11 cellular contexts compared by ENCODE assay signal in the genomic region with DNA sequence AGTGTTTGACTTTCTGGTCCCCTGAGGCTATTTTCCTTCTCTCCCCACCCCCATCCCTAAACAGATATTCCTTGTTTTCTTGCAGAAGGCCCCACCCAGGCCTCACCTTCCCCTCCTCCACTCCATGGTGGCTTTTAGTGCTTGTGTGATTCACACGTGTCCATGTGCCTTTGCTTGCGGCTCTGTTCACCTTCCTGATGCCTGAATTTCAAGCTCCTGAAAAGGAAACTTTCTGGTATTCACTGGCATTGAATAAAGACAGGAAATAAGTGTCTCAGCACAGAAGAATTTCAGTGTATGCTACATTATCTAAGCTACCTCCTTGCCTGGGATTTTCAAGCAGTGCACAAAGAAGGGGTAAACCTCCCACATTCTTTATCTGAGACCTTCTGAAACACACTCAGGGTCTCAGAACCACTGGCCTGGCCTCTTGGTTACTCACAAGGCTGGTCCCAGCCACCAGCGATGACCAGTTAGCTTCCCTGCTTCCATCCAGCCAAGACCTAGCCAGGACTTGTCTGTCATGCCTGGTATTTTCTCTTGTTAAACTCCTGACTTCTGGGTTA. TPM values are rescaled to one million over a fixed set of nuclear protein-coding genes. Genes with fewer than 3 reads are reported as not detected.
DNase-seq lines count a peak whose midpoint lies in the region; ATAC-seq and TF ChIP-seq lines count a peak whose summit lies in the region.
"Had no signal": no experiment of that assay in that cellular context is flagged by ENCODE, and none has a peak within 500 bp of the region (broad histone marks: within the 10 kb centered on the region; RNA-seq: fewer than 3 reads in every experiment).

No MANE protein-coding gene starts in this region.

- H3F3A ChIP-seq in GM23338 (replicated peaks; ENCODE audit: low read depth): no peaks in the 10 kb centered on the region

- peak overlapping the region; percentile 71 for H3K27ac Mint-ChIP-seq in GM23338

- no peak; the same call in 2 of the 3 replicates for ATAC-seq in GM23338
- ATAC-seq in GM18511 (IDR thresholded peaks at IDR 0.05; ENCODE audit: unreplicated experiment): no peak
- no peak for ATAC-seq in HG03457 (IDR thresholded peaks at IDR 0.05; ENCODE audit: unreplicated experiment)

- no peaks in the 10 kb centered on the region for H4K20me1 ChIP-seq in GM23338 (replicated peaks; ENCODE audit: insufficient read depth)

- H3K27me3 ChIP-seq in GM23338 (ENCODE audit: insufficient read depth): no peaks in the 10 kb centered on the region

- H3K27ac ChIP-seq in GM23338 (ENCODE audit: low read depth): no peak overlapping the region

- H3K27me3 Mint-ChIP-seq in GM23338 (ENCODE audit: insufficient read depth, low read depth, poor library complexity): peaks cover 11% of the 10 kb centered on the region

- DNase-seq in GM23338 (ENCODE audit: low spot score): no peak
- peak; percentile 95 for DNase-seq in SK-MEL-5 (ENCODE audit: low read depth, low spot score)
- DNase-seq in fibroblast of the aortic adventitia (ENCODE audit: low read depth): peak; percentile 83
- DNase-seq in renal cortical epithelial cell (ENCODE audit: low read depth): peak; percentile 96
- no peak for DNase-seq in SIG-M5 treated with dmso at 0.1 percent for 504 hours (lab: John Stamatoyannopoulos, UW; ENCODE audit: unreplicated experiment)
- no peak for DNase-seq in SK-N-DZ (ENCODE audit: low spot score)
- DNase-seq: activated CD4-positive, alpha-beta T cell treated with anti-CD3 and anti-CD28 coated beads, Interleukin-2, amount 50 U/mL, for 4 hours; effector memory CD4-positive, alpha-beta T cell; NCI-H2081 treated with DMSO at 0.1 percent for 48 hours had no signal

- H2AFZ ChIP-seq in GM23338: peak overlapping the region; percentile 94; the same call in 1 of the 2 replicates

- in situ Hi-C loops in SK-MEL-5 (cut with HindIII; ENCODE audit: low pct_unique_long_range_greater_than_20kb, low sequenced_read_pairs): no loop called here

- H3K4me1 ChIP-seq in GM23338 (ENCODE audit: insufficient read depth): peaks cover 4% of the 10 kb centered on the region; the same call in 1 of the 2 replicates

- H3K4me3 Mint-ChIP-seq in GM23338: no peak overlapping the region

- no peaks in the 10 kb centered on the region for H3K36me3 ChIP-seq in GM23338 (ENCODE audit: insufficient read depth)

- no peaks in the 10 kb centered on the region for H3K36me3 Mint-ChIP-seq in GM23338 (ENCODE audit: low read depth)

- H3K9me3 Mint-ChIP-seq in GM23338: no peaks in the 10 kb centered on the region

- TF ChIP-seq CTCF in GM23338 (conservative IDR thresholded peaks at IDR 0.05; ENCODE audit: low read depth in 2 of 2) (no peak), fibroblast of the aortic adventitia (IDR thresholded peaks at IDR 0.05; ENCODE audit: insufficient read depth, low read length) (no peak)

- no peaks in the 10 kb centered on the region for H3K79me2 ChIP-seq in GM23338 (replicated peaks; ENCODE audit: insufficient read depth)

- no peak overlapping the region for H3K4me2 ChIP-seq in GM23338

- H3K4me3 ChIP-seq in GM23338: no peak overlapping the region
- no peak overlapping the region for H3K4me3 ChIP-seq in fibroblast of the aortic adventitia (ENCODE audit: low read depth, low read length)

- H3K4me1 Mint-ChIP-seq in GM23338: peaks cover 11% of the 10 kb centered on the region

- no peaks in the 10 kb centered on the region for H3K9me2 ChIP-seq in GM23338 (ENCODE audit: insufficient read depth)

TF ChIP-seq in GM23338, 12 proteins besides CTCF, POLR2A, EP300 and RAD21 (continues in another document):
- TF ChIP-seq CREB1 (CRISPR knock-in tag; IDR thresholded peaks at IDR 0.05; ENCODE audit: low read depth): no peak
- TF ChIP-seq, protein P1, sequence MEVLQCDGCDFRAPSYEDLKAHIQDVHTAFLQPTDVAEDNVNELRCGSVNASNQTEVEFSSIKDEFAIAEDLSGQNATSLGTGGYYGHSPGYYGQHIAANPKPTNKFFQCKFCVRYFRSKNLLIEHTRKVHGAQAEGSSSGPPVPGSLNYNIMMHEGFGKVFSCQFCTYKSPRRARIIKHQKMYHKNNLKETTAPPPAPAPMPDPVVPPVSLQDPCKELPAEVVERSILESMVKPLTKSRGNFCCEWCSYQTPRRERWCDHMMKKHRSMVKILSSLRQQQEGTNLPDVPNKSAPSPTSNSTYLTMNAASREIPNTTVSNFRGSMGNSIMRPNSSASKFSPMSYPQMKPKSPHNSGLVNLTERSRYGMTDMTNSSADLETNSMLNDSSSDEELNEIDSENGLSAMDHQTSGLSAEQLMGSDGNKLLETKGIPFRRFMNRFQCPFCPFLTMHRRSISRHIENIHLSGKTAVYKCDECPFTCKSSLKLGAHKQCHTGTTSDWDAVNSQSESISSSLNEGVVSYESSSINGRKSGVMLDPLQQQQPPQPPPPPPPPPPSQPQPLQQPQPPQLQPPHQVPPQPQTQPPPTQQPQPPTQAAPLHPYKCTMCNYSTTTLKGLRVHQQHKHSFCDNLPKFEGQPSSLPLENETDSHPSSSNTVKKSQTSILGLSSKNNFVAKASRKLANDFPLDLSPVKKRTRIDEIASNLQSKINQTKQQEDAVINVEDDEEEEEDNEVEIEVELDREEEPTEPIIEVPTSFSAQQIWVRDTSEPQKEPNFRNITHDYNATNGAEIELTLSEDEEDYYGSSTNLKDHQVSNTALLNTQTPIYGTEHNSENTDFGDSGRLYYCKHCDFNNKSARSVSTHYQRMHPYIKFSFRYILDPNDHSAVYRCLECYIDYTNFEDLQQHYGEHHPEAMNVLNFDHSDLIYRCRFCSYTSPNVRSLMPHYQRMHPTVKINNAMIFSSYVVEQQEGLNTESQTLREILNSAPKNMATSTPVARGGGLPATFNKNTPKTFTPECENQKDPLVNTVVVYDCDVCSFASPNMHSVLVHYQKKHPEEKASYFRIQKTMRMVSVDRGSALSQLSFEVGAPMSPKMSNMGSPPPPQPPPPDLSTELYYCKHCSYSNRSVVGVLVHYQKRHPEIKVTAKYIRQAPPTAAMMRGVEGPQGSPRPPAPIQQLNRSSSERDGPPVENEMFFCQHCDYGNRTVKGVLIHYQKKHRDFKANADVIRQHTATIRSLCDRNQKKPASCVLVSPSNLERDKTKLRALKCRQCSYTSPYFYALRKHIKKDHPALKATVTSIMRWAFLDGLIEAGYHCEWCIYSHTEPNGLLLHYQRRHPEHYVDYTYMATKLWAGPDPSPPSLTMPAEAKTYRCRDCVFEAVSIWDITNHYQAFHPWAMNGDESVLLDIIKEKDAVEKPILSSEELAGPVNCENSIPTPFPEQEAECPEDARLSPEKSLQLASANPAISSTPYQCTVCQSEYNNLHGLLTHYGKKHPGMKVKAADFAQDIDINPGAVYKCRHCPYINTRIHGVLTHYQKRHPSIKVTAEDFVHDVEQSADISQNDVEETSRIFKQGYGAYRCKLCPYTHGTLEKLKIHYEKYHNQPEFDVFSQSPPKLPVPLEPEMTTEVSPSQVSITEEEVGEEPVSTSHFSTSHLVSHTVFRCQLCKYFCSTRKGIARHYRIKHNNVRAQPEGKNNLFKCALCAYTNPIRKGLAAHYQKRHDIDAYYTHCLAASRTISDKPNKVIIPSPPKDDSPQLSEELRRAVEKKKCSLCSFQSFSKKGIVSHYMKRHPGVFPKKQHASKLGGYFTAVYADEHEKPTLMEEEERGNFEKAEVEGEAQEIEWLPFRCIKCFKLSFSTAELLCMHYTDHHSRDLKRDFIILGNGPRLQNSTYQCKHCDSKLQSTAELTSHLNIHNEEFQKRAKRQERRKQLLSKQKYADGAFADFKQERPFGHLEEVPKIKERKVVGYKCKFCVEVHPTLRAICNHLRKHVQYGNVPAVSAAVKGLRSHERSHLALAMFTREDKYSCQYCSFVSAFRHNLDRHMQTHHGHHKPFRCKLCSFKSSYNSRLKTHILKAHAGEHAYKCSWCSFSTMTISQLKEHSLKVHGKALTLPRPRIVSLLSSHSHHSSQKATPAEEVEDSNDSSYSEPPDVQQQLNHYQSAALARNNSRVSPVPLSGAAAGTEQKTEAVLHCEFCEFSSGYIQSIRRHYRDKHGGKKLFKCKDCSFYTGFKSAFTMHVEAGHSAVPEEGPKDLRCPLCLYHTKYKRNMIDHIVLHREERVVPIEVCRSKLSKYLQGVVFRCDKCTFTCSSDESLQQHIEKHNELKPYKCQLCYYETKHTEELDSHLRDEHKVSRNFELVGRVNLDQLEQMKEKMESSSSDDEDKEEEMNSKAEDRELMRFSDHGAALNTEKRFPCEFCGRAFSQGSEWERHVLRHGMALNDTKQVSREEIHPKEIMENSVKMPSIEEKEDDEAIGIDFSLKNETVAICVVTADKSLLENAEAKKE (CRISPR knock-in tag; IDR thresholded peaks at IDR 0.05): no peak

RNA-seq across cellular contexts. Expression of gene UBE2H, which starts 17.2 kb away (rescaled TPM):
- total RNA-seq in GM23338 (2014; rRNA removed; shearing (Covaris generic)): 86.5 and 107 TPM in 2 replicates
- 37.2 and 40.8 TPM in 2 replicates for polyA plus RNA-seq in GM23338 (2016; fragmentation: Nextera tagmentation; extraction: Ambion mirVana)
- 37.4 and 40.5 TPM in 2 replicates for total RNA-seq in SK-MEL-5 (2014; rRNA removed; shearing (Covaris generic))
- 71.1 and 85.0 TPM in 2 replicates for polyA plus RNA-seq in SK-MEL-5 (2015; cell fraction: cytosol; rRNA removed)
- 43.6 and 48.0 TPM in 2 replicates for polyA plus RNA-seq in SK-MEL-5 (2015; cell fraction: nucleus; rRNA removed)
- total RNA-seq in fibroblast of the aortic adventitia (ENCODE audit: low replicate concordance): 59.5 and 71.6 TPM in 2 replicates
- 126 and 201 TPM in 2 replicates for total RNA-seq in renal cortical epithelial cell
- 15.9 and 17.9 TPM in 2 replicates for polyA plus RNA-seq in SK-N-DZ (2014; cell fraction: cytosol; rRNA removed)
- polyA plus RNA-seq in SK-N-DZ (2014; cell fraction: nucleus; rRNA removed): 10.5 and 12.6 TPM in 2 replicates

Comparison
In these comparisons a context has a peak if more than half of its experiments do, and no peak if none do; other contexts are left out.
1. DNase-seq: peak in SK-MEL-5 (single experiment), fibroblast of the aortic adventitia (single experiment) and renal cortical epithelial cell (single experiment); none in GM23338 (single experiment), SIG-M5 treated with dmso at 0.1 percent for 504 hours (single experiment) and SK-N-DZ (single experiment).